Comparison of ENCODE assay signal across 25 cellular contexts in genomic region chr9:136159851-136160250, GRCh38. TPM values are rescaled to one million over a fixed set of nuclear protein-coding genes. Genes with fewer than 3 reads are reported as not detected.
DNase-seq lines count a peak whose midpoint lies in the region; ATAC-seq, FAIRE-seq and TF ChIP-seq lines count a peak whose summit lies in the region.
"Had no signal": no experiment of that assay in that cellular context is flagged by ENCODE, and none has a peak within 500 bp of the region (broad histone marks: within the 10 kb centered on the region; RNA-seq: fewer than 3 reads in every experiment).

No MANE protein-coding gene starts in this region.

- peak overlapping the region; percentile 99 for H2BK15ac ChIP-seq in neuronal stem cell (ENCODE audit: low read length)

- no peak overlapping the region for H3K4me2 ChIP-seq in neuronal stem cell (ENCODE audit: insufficient read depth, low read length, poor library complexity, severe bottlenecking)
- H3K4me2 ChIP-seq: A549 had no signal

- CTCF ChIA-PET in WTC11 (lab: Charles Lee) = interaction anchor here (0.9 to 3.4 kb wide), 2 partner anchors 11 to 37 kb away, joined by 3 to 25 read pairs; no protein-coding TSS in a partner anchor

- POLR2A ChIA-PET in WTC11 (lab: Charles Lee) = no interaction called here

- intact Hi-C loops in heart left ventricle (cut with DNase I) (no loop called here), left ventricle myocardium superior (cut with micrococcal nuclease) (no loop called here)

- H3K4me1 ChIP-seq in heart left ventricle (no peaks in the 10 kb centered on the region), neuronal stem cell (ENCODE audit: control insufficient read depth in 2 of 2, insufficient read depth in 1 of 2, low read depth in 1 of 2, low read length in 2 of 2) (peaks cover 2 to 11% of the 10 kb centered on the region in 2 donors)
- H3K4me1 ChIP-seq: A549, BE2C had no signal

- H3K36me3 ChIP-seq in heart left ventricle (no peaks in the 10 kb centered on the region), neuronal stem cell (replicated peaks in 1 of 2; ENCODE audit: control insufficient read depth in 2 of 2, insufficient read depth in 2 of 2, low read length in 2 of 2) (no peaks in the 10 kb centered on the region)
- H3K36me3 ChIP-seq: BE2C; BLaER1 treated with 17β-estradiol and CSF1 and Interleukin-3, amounts not matched to agents 10 nM and 100 nM had no signal

- H3K27ac ChIP-seq in heart left ventricle (no peak overlapping the region), neuronal stem cell (replicated peaks; ENCODE audit: low read length) (peak overlapping the region; percentile 26)
- H3K27ac ChIP-seq: A549; BLaER1 treated with 17β-estradiol and CSF1 and Interleukin-3, amounts not matched to agents 10 nM and 100 nM; GM23248 had no signal

- H3K23ac ChIP-seq in neuronal stem cell (ENCODE audit: low read depth, low read length, poor library complexity) = peak overlapping the region; percentile 57

- peaks cover 8% of the 10 kb centered on the region for H3K4me1 Mint-ChIP-seq in WTC11
- H3K4me1 Mint-ChIP-seq: CD14-positive monocyte; CD8-positive, alpha-beta memory T cell had no signal

- TF ChIP-seq CTCF in heart left ventricle (IDR thresholded peaks at IDR 0.05) = no peak
- no peak for TF ChIP-seq CTCF in WTC11 (IDR thresholded peaks at IDR 0.05)

- H4K91ac ChIP-seq in neuronal stem cell (ENCODE audit: low read depth, low read length, poor library complexity) = peak overlapping the region; percentile 85

- H2AFZ ChIP-seq in neuronal stem cell (ENCODE audit: low read length) = no peak overlapping the region
- H2AFZ ChIP-seq: GM23248 had no signal

- TF ChIP-seq POLR2A in heart left ventricle (IDR thresholded peaks at IDR 0.05) (no peak), GM12892 (IDR thresholded peaks at IDR 0.05; ENCODE audit: low read depth, low read length) (no peak)

- DNase-seq in heart left ventricle (peak in 3 of 5 donors; percentile 8 to 31 (median 9)), left ventricle myocardium superior (no peak), WTC11 (ENCODE audit: low spot score) (peak; percentile 9), neuronal stem cell (ENCODE audit: low spot score) (no peak), GM12892 (ENCODE audit: insufficient read length) (no peak)
- DNase-seq: 8988T; ACHN; AML-193; CD4-positive, alpha-beta T cell; DMS 273 treated with DMSO at 0.1 percent for 48 hours; EL; GDM1; GM23248; H9 had no signal

- FAIRE-seq in GM12892 (lab: Jason Lieb, UNC) = no peak
- FAIRE-seq: A549, D721Med, GM12878, GM18507 had no signal

- peaks cover 5% of the 10 kb centered on the region for H3K79me1 ChIP-seq in neuronal stem cell (ENCODE audit: low read depth, low read length)

- H3K9ac ChIP-seq in neuronal stem cell (ENCODE audit: low read depth, low read length, poor library complexity) = no peak overlapping the region
- H3K9ac ChIP-seq: BLaER1 treated with 17β-estradiol and CSF1 and Interleukin-3, amounts not matched to agents 10 nM and 100 nM; GM23248 had no signal

- peak overlapping the region; percentile 20 for H3K4ac ChIP-seq in neuronal stem cell (ENCODE audit: low read length)

- no peaks in the 10 kb centered on the region; the same call in 1 of the 2 replicates for H3K27me3 Mint-ChIP-seq in WTC11 (ENCODE audit: low read depth)
- H3K27me3 Mint-ChIP-seq: CD4-positive, alpha-beta T cell had no signal

- ATAC-seq in heart left ventricle = no peak
- no peak for ATAC-seq in left ventricle myocardium superior
- no peak for ATAC-seq in WTC11
- no peak for ATAC-seq in GM21723 (IDR thresholded peaks at IDR 0.05; ENCODE audit: unreplicated experiment)
- ATAC-seq in GM21786 (IDR thresholded peaks at IDR 0.05; ENCODE audit: unreplicated experiment) = no peak
- ATAC-seq: GM12878 had no signal

- peaks cover 0 to 12% (median 2%) of the 10 kb centered on the region in 12 donors for H3K9me3 ChIP-seq in heart left ventricle
- peaks cover 0 to 2% of the 10 kb centered on the region in 2 donors for H3K9me3 ChIP-seq in neuronal stem cell (replicated peaks in 1 of 2; ENCODE audit: control insufficient read depth in 2 of 2, insufficient read depth in 1 of 2, low read depth in 1 of 2, low read length in 2 of 2)
- H3K9me3 ChIP-seq: BE2C had no signal

- peaks cover 9% of the 10 kb centered on the region for H3K9me3 Mint-ChIP-seq in WTC11
- H3K9me3 Mint-ChIP-seq: CD4-positive, alpha-beta T cell; CD8-positive, alpha-beta memory T cell had no signal

- no peak overlapping the region for H4K8ac ChIP-seq in neuronal stem cell (ENCODE audit: low read depth, low read length)

- H2BK120ac ChIP-seq in neuronal stem cell (ENCODE audit: low read depth, low read length) = peak overlapping the region; percentile 72

- H3K18ac ChIP-seq in neuronal stem cell (ENCODE audit: low read length) = peak overlapping the region; percentile 96

- H3K27ac Mint-ChIP-seq in WTC11 = no peak overlapping the region
- H3K27ac Mint-ChIP-seq: CD14-positive monocyte; CD4-positive, alpha-beta T cell; CD8-positive, alpha-beta memory T cell had no signal

- H3K36me3 Mint-ChIP-seq in WTC11 = peaks cover 2% of the 10 kb centered on the region; the same call in 1 of the 2 replicates
- H3K36me3 Mint-ChIP-seq: CD14-positive monocyte; CD8-positive, alpha-beta memory T cell had no signal

- no peak overlapping the region for H3K4me3 ChIP-seq in heart left ventricle
- no peak overlapping the region for H3K4me3 ChIP-seq in neuronal stem cell (ENCODE audit: low read length in 2 of 2)
- H3K4me3 ChIP-seq: A549; BLaER1 treated with 17β-estradiol and CSF1 and Interleukin-3, amounts not matched to agents 10 nM and 100 nM; GM12878; GM23248 had no signal

- no peak overlapping the region for H3K14ac ChIP-seq in neuronal stem cell (ENCODE audit: low read length)

- peak overlapping the region; percentile 100 for H2BK12ac ChIP-seq in neuronal stem cell (ENCODE audit: low read length)

- 74 to 100% (median 88%) methylated on average over 4 to 16 of the region's 16 CpGs for WGBS in heart left ventricle, 4 donors
- no CpG with 5 or more reads among the region's 16 CpGs for WGBS in neuronal stem cell (ENCODE audit: extremely low coverage in 2 of 2, insufficient read length in 2 of 2, insufficient replicate concordance in 1 of 2), 2 donors

- H2AK5ac ChIP-seq in neuronal stem cell (ENCODE audit: low read depth, low read length) = peak overlapping the region; percentile 92

- peaks cover 0 to 20% (median 0%) of the 10 kb centered on the region in 9 donors for H3K27me3 ChIP-seq in heart left ventricle
- H3K27me3 ChIP-seq in neuronal stem cell (ENCODE audit: control insufficient read depth in 3 of 3, insufficient read depth in 3 of 3, low read depth in 1 of 3, low read length in 3 of 3) = peaks cover 0 to 63% (median 0%) of the 10 kb centered on the region in 3 experiments
- H3K27me3 ChIP-seq: BE2C had no signal

- H3K4me3 Mint-ChIP-seq in WTC11 = no peak overlapping the region
- H3K4me3 Mint-ChIP-seq: CD14-positive monocyte; CD4-positive, alpha-beta T cell; CD8-positive, alpha-beta memory T cell; H9 had no signal

- H2BK5ac ChIP-seq in neuronal stem cell (ENCODE audit: low read length) = peak overlapping the region; percentile 95

TF ChIP-seq in WTC11, 78 proteins besides CTCF, POLR2A, EP300 and RAD21 (continues in another document):
- TF ChIP-seq RELA (CRISPR knock-in tag; IDR thresholded peaks at IDR 0.05; ENCODE audit: borderline replicate concordance) = no peak
- TF ChIP-seq USF2 (CRISPR knock-in tag; IDR thresholded peaks at IDR 0.05) = no peak
- no peak for TF ChIP-seq GTF2I (CRISPR knock-in tag; conservative IDR thresholded peaks at IDR 0.05)
- TF ChIP-seq ZBTB21 (CRISPR knock-in tag; IDR thresholded peaks at IDR 0.05; ENCODE audit: borderline replicate concordance) = no peak
- TF ChIP-seq PRRX2 (CRISPR knock-in tag; IDR thresholded peaks at IDR 0.05) = no peak
- no peak for TF ChIP-seq ZNF425 (CRISPR knock-in tag; conservative IDR thresholded peaks at IDR 0.05)
- no peak for TF ChIP-seq ELF4 (CRISPR knock-in tag; IDR thresholded peaks at IDR 0.05; ENCODE audit: low read depth)

RNA-seq across cellular contexts. Expression of gene TMEM250, which starts 41.2 kb away (rescaled TPM):
- total RNA-seq in heart left ventricle (10 to 100 TPM; 15.5 to 34.3 (median 19.9) TPM), left ventricle myocardium superior (16.6 TPM), WTC11 (2021) (39.4 to 41.0 TPM (median 39.5 TPM) in 3 replicates)
- polyA plus RNA-seq in heart left ventricle = 10 to 100 TPM; 11.6 to 37.0 TPM
- polyA plus RNA-seq in neuronal stem cell (2013, experiment 1 of 2) = 23.6 TPM
- 22.7 TPM for polyA plus RNA-seq in neuronal stem cell (2013, experiment 2 of 2)
- polyA plus RNA-seq in GM12892 (2012; ENCODE audit: missing spikeins) = 6.3 TPM

RNA-seq across cellular contexts. Expression of gene LHX3, which starts 45.1 kb away (rescaled TPM):
- total RNA-seq in heart left ventricle = not detected
- polyA plus RNA-seq in heart left ventricle = not detected
- total RNA-seq in left ventricle myocardium superior = not detected
- total RNA-seq in WTC11 (2021) = 0.11 TPM in 1 of 3 replicates, not detected in the others
- not detected for polyA plus RNA-seq in neuronal stem cell (2013, experiment 1 of 2)
- not detected for polyA plus RNA-seq in neuronal stem cell (2013, experiment 2 of 2)
- not detected for polyA plus RNA-seq in GM12892 (2012; ENCODE audit: missing spikeins)
- total RNA-seq: CD8-positive, alpha-beta memory T cell; GM12878; GM23248; H4; H9 had no signal
- polyA plus RNA-seq: CD14-positive monocyte; CD8-positive, alpha-beta memory T cell; GM12878; GM23248 had no signal

Comparison
In these comparisons a context has a peak if more than half of its experiments do, and no peak if none do; other contexts are left out.
1. DNase-seq: peak in heart left ventricle (3 of 5) and WTC11 (single experiment); none in left ventricle myocardium superior (single experiment), neuronal stem cell (single experiment) and GM12892 (single experiment).